8 cellular contexts compared by ENCODE assay signal in the genomic region with DNA sequence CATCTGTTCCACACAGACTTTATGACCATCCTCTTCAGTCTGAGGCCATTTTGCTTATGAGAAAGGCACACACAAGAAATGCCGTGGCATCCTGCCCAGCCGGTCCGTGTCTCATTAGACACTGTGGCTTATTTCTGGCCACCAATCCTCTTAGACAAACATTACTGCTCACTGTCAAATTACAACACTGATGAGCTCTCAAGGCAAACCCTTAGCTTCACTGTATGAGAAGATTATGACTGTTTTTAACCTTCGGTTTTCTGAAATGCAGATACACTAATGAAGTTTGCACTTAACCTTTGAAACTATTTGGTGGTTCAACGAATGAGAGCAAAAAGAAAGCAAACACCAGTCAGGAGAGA. TPM values are rescaled to one million over a fixed set of nuclear protein-coding genes. Genes with fewer than 3 reads are reported as not detected.
DNase-seq lines count a peak whose midpoint lies in the region; ATAC-seq, FAIRE-seq and TF ChIP-seq lines count a peak whose summit lies in the region.

No MANE protein-coding gene starts in this region.

- intact Hi-C loops in left ventricle myocardium superior (cut with micrococcal nuclease) = no loop called here
- intact Hi-C loops in spleen (cut with DNase I; ENCODE audit: low total_unique reads) = loop anchor here (10.0 kb wide), 1 partner anchor 58 kb away; no protein-coding TSS in a partner anchor

- FAIRE-seq in GM12891 (lab: Jason Lieb, UNC) = peak; percentile 20

- H3K27me3 ChIP-seq in WERI-Rb-1 (ENCODE audit: insufficient read depth, low read depth, severe bottlenecking) (no peaks in the 10 kb centered on the region), spleen (replicated peaks in 1 of 7) (no peaks in the 10 kb centered on the region)

- peaks cover 0 to 23% (median 12%) of the 10 kb centered on the region in 6 donors for H3K4me1 ChIP-seq in spleen

- ATAC-seq in left ventricle myocardium superior = peak; percentile 87
- no peak for ATAC-seq in HG03280 (IDR thresholded peaks at IDR 0.05; ENCODE audit: unreplicated experiment)

- H3K27ac ChIP-seq in WERI-Rb-1 (peak overlapping the region; percentile 81), spleen (peak overlapping the region in 7 of 8 donors; percentile 51 to 69 (median 64))

- H3K36me3 ChIP-seq in WERI-Rb-1 = no peaks in the 10 kb centered on the region
- no peaks in the 10 kb centered on the region for H3K36me3 ChIP-seq in spleen

- no peak for TF ChIP-seq CTCF in WERI-Rb-1 (IDR thresholded peaks at IDR 0.05; ENCODE audit: low read depth, low read length)
- TF ChIP-seq CTCF in spleen (IDR thresholded peaks at IDR 0.05 in 8 of 11, conservative IDR thresholded peaks at IDR 0.05 in 3 of 11) = no peak
- no peak for TF ChIP-seq CTCF in GM13976 (IDR thresholded peaks at IDR 0.05; ENCODE audit: borderline replicate concordance, control extremely low read depth, extremely low read depth, insufficient read depth, missing control alignments)

- 73 to 88% (median 76%) methylated on average over 5 of the region's 5 CpGs for WGBS in spleen, 5 donors

- no peak for DNase-seq in GM12891 (ENCODE audit: insufficient read length, low spot score)
- peak; percentile 95 for DNase-seq in WERI-Rb-1
- peak; percentile 97 for DNase-seq in left ventricle myocardium superior
- DNase-seq in spleen = peak; percentile 54
- DNase-seq in stimulated activated CD4-positive, alpha-beta T cell treated with anti-CD3 and anti-CD28 coated beads, Interleukin-15, amount 100 ng/mL, for 24 hours = no peak
- DNase-seq in activated CD4-positive, alpha-beta T cell treated with anti-CD3 and anti-CD28 coated beads for 1 hour = no peak
- DNase-seq in GM13976 (ENCODE audit: low spot score) = no peak

- H3K9me3 ChIP-seq in WERI-Rb-1 (ENCODE audit: severe bottlenecking) = no peaks in the 10 kb centered on the region
- no peaks in the 10 kb centered on the region for H3K9me3 ChIP-seq in spleen

- in situ Hi-C loops in GM13976 (cut with MboI; ENCODE audit: low sequenced_read_pairs, unreplicated experiment) = no loop called here

- H3K4me3 ChIP-seq in WERI-Rb-1 (ENCODE audit: low read depth, low read length) = peak overlapping the region; percentile 79
- H3K4me3 ChIP-seq in spleen = peak overlapping the region in 2 of 8 donors; percentile 27 to 51

- no peak for TF ChIP-seq POLR2A in GM12891 (IDR thresholded peaks at IDR 0.05; ENCODE audit: low read depth, low read length)
- peak in 1 of 3 donors; percentile 4 for TF ChIP-seq POLR2A in spleen (IDR thresholded peaks at IDR 0.05)

TF ChIP-seq in GM12891, 5 proteins besides CTCF, POLR2A, EP300 and RAD21:
- TF ChIP-seq POU2F2 (IDR thresholded peaks at IDR 0.05; ENCODE audit: low read depth, low read length) (no peak), POLR2AphosphoS5 (IDR thresholded peaks at IDR 0.05; ENCODE audit: low read depth, low read length) (no peak), SPI1 (IDR thresholded peaks at IDR 0.05; ENCODE audit: low read depth, low read length) (no peak), TAF1 (IDR thresholded peaks at IDR 0.05; ENCODE audit: low read depth, low read length) (no peak), PAX5 (IDR thresholded peaks at IDR 0.05; ENCODE audit: insufficient read depth, low read length, severe bottlenecking) (no peak)
TF ChIP-seq in GM12891: peak in this region for 0.

RNA-seq across cellular contexts. Expression of gene DST, which starts 50.5 kb away (rescaled TPM):
- polyA plus RNA-seq in GM12891 (2012; ENCODE audit: low read depth, missing spikeins) = 30.5 TPM
- total RNA-seq in left ventricle myocardium superior = 225 TPM
- 100 to 1,000 TPM; 131 to 236 (median 190) TPM for total RNA-seq in spleen
- 10 to 100 TPM; 16.5 to 31.0 (median 21.2) TPM for polyA plus RNA-seq in spleen

Comparison
In these comparisons a context has a peak if more than half of its experiments do, and no peak if none do; other contexts are left out.
1. DNase-seq: peak in WERI-Rb-1 (single experiment), left ventricle myocardium superior (single experiment) and spleen (single experiment); none in GM12891 (single experiment), stimulated activated CD4-positive, alpha-beta T cell treated with anti-CD3 and anti-CD28 coated beads, Interleukin-15, amount 100 ng/mL, for 24 hours (single experiment), activated CD4-positive, alpha-beta T cell treated with anti-CD3 and anti-CD28 coated beads for 1 hour (single experiment) and GM13976 (single experiment).